16 cellular contexts compared by ENCODE assay signal in genomic region chr18:45825258-45825744, GRCh38. TPM values are rescaled to one million over a fixed set of nuclear protein-coding genes. Genes with fewer than 3 reads are reported as not detected.
DNase-seq lines count a peak whose midpoint lies in the region; ATAC-seq, FAIRE-seq and TF ChIP-seq lines count a peak whose summit lies in the region.
"Had no signal": no experiment of that assay in that cellular context is flagged by ENCODE, and none has a peak within 500 bp of the region (broad histone marks: within the 10 kb centered on the region; RNA-seq: fewer than 3 reads in every experiment).

TSS of gene SIGLEC15 (plus strand) at chr18:45825675. CDS start at chr18:45825729, 54 bp downstream.

- TF ChIP-seq RAD21 in IMR-90 (IDR thresholded peaks at IDR 0.05; ENCODE audit: low read length) = no peak

- H3K18ac ChIP-seq in IMR-90 (ENCODE audit: low read depth, low read length) = peak within 1 kb of the TSS; percentile 71; the same call in 1 of the 2 replicates

- peak within 1 kb of the TSS; percentile 92 for H4K91ac ChIP-seq in IMR-90 (ENCODE audit: insufficient read depth, low read depth, low read length)

- peaks cover 0 to 20% (median 6%) of the 10 kb centered on the region in 4 donors for H3K4me1 Mint-ChIP-seq in CD4-positive, CD25-positive, alpha-beta regulatory T cell
- peaks cover 17% of the 10 kb centered on the region for H3K4me1 Mint-ChIP-seq in chondrocyte (ENCODE audit: low read depth)
- peaks cover 10 to 22% of the 10 kb centered on the region in 2 donors for H3K4me1 Mint-ChIP-seq in natural killer cell treated with Interleukin-12 subunit alpha and Interleukin-12 subunit beta and Interleukin-15 and Interleukin-18, amount 100 ng/mL, for 72 hours (ENCODE audit: low read depth in 2 of 2)

- no peaks in the 10 kb centered on the region for H3K9me3 ChIP-seq in CD4-positive, CD25-positive, alpha-beta regulatory T cell (ENCODE audit: control insufficient read depth in 2 of 2, low read length in 2 of 2)
- H3K9me3 ChIP-seq in IMR-90 (ENCODE audit: control insufficient read depth, insufficient read depth, low read length) = no peaks in the 10 kb centered on the region
- H3K9me3 ChIP-seq: Caco-2, psoas muscle, stomach had no signal

- ATAC-seq in CD4-positive, CD25-positive, alpha-beta regulatory T cell (ENCODE audit: low read depth in 2 of 2) = no peak
- ATAC-seq in IMR-90 (ENCODE audit: low read depth) (no peak), HG03432 (IDR thresholded peaks at IDR 0.05; ENCODE audit: unreplicated experiment) (no peak), GM21723 (IDR thresholded peaks at IDR 0.05; ENCODE audit: unreplicated experiment) (no peak), left cardiac atrium (no peak)
- ATAC-seq in natural killer cell treated with Interleukin-12 subunit alpha and Interleukin-12 subunit beta and Interleukin-15 and Interleukin-18, amount 100 ng/mL, for 72 hours = no peak
- ATAC-seq: psoas muscle had no signal

- peak within 1 kb of the TSS; percentile 79 for H3K23ac ChIP-seq in IMR-90 (ENCODE audit: low read depth, low read length)

- peak within 1 kb of the TSS; percentile 99 for H2BK120ac ChIP-seq in IMR-90 (ENCODE audit: low read depth, low read length)

- H3K27ac Mint-ChIP-seq in CD4-positive, CD25-positive, alpha-beta regulatory T cell = peak within 1 kb of the TSS; percentile 67 to 90 (median 68)
- H3K27ac Mint-ChIP-seq in chondrocyte (ENCODE audit: unreplicated experiment) = peak within 1 kb of the TSS; percentile 42
- peak within 1 kb of the TSS in 1 of 2 donors; percentile 52 for H3K27ac Mint-ChIP-seq in natural killer cell treated with Interleukin-12 subunit alpha and Interleukin-12 subunit beta and Interleukin-15 and Interleukin-18, amount 100 ng/mL, for 72 hours

- H2BK20ac ChIP-seq in IMR-90 (ENCODE audit: low read depth, low read length) = peak within 1 kb of the TSS; percentile 99

- no peaks in the 10 kb centered on the region for H4K20me1 ChIP-seq in IMR-90 (ENCODE audit: insufficient read depth, low read length)

- H3K36me3 ChIP-seq in CD4-positive, CD25-positive, alpha-beta regulatory T cell (ENCODE audit: control insufficient read depth, insufficient read depth, low read length) = no peaks in the 10 kb centered on the region
- no peaks in the 10 kb centered on the region for H3K36me3 ChIP-seq in IMR-90 (ENCODE audit: control insufficient read depth, insufficient read depth, low read length)
- H3K36me3 ChIP-seq: stomach had no signal

- H2BK5ac ChIP-seq in IMR-90 (ENCODE audit: low read depth, low read length, poor library complexity, severe bottlenecking) = peak within 1 kb of the TSS; percentile 54

- peaks cover 0 to 16% of the 10 kb centered on the region in 2 experiments; a peak in 2 of 4 replicates for H3K79me1 ChIP-seq in IMR-90 (ENCODE audit: low read depth in 1 of 2, low read length in 2 of 2)

- peak within 1 kb of the TSS; percentile 77 for H3K14ac ChIP-seq in IMR-90 (replicated peaks; ENCODE audit: low read depth, low read length)

- H3K56ac ChIP-seq in IMR-90 (ENCODE audit: extremely low read depth, insufficient read depth, low read length) = no peak within 1 kb of the TSS

- FAIRE-seq in GM19239 (lab: Jason Lieb, UNC) = no peak

- intact Hi-C loops in IMR-90 (cut with micrococcal nuclease) = no loop called here
- intact Hi-C loops in left cardiac atrium (cut with DNase I) = no loop called here

- in situ Hi-C loops in IMR-90 (cut with MboI; ENCODE audit: low sequenced_read_pairs) = no loop called here

- H3K4me3 Mint-ChIP-seq in CD4-positive, CD25-positive, alpha-beta regulatory T cell = no peak within 1 kb of the TSS
- H3K4me3 Mint-ChIP-seq in chondrocyte (ENCODE audit: unreplicated experiment) = no peak within 1 kb of the TSS
- no peak within 1 kb of the TSS for H3K4me3 Mint-ChIP-seq in natural killer cell treated with Interleukin-12 subunit alpha and Interleukin-12 subunit beta and Interleukin-15 and Interleukin-18, amount 100 ng/mL, for 72 hours

- no peak for DNase-seq in CD4-positive, CD25-positive, alpha-beta regulatory T cell
- DNase-seq in IMR-90 (no peak), chondrocyte (ENCODE audit: low spot score) (no peak), GM19239 (ENCODE audit: insufficient read length, low spot score) (no peak), left cardiac atrium (no peak)
- peak; percentile 23 for DNase-seq in natural killer cell treated with Interleukin-12 subunit alpha and Interleukin-12 subunit beta and Interleukin-15 and Interleukin-18, amount 100 ng/mL, for 72 hours (ENCODE audit: low spot score)
- DNase-seq: activated CD8-positive, alpha-beta memory T cell treated with anti-CD3 and anti-CD28 coated beads, Interleukin-2, amount 50 U/mL, for 4 hours; Caco-2; NCI-H2029; OCI-M1; psoas muscle; stimulated activated CD4-positive, alpha-beta T cell treated with anti-CD3 and anti-CD28 coated beads, Interleukin-2, amount 100 ng/mL, for 48 hours; stomach had no signal

- H3K9ac ChIP-seq in IMR-90 (ENCODE audit: low read depth, low read length) = no peak within 1 kb of the TSS

- H4K5ac ChIP-seq in IMR-90 (ENCODE audit: low read depth, low read length) = peak within 1 kb of the TSS; percentile 69; the same call in 1 of the 2 replicates

- peaks cover 33% of the 10 kb centered on the region for H3K9me1 ChIP-seq in IMR-90 (ENCODE audit: insufficient read depth, low read length)

- peak within 1 kb of the TSS; percentile 94 to 96 for H4K8ac ChIP-seq in IMR-90 (ENCODE audit: low read depth in 2 of 2, low read length in 2 of 2)

- H2AK5ac ChIP-seq in IMR-90 (ENCODE audit: low read depth, low read length) = peak within 1 kb of the TSS; percentile 100

- peak within 1 kb of the TSS; percentile 99 for H3K4ac ChIP-seq in IMR-90 (ENCODE audit: low read depth, low read length)

- no peaks in the 10 kb centered on the region for H3K36me3 Mint-ChIP-seq in CD4-positive, CD25-positive, alpha-beta regulatory T cell
- no peaks in the 10 kb centered on the region for H3K36me3 Mint-ChIP-seq in chondrocyte (ENCODE audit: low read depth)
- peaks cover 4% of the 10 kb centered on the region for H3K36me3 Mint-ChIP-seq in natural killer cell treated with Interleukin-12 subunit alpha and Interleukin-12 subunit beta and Interleukin-15 and Interleukin-18, amount 100 ng/mL, for 72 hours

- no peak within 1 kb of the TSS for H3K4me3 ChIP-seq in CD4-positive, CD25-positive, alpha-beta regulatory T cell (ENCODE audit: low read depth, low read length)
- H3K4me3 ChIP-seq in IMR-90 (ENCODE audit: insufficient read depth, low read depth, low read length) = no peak within 1 kb of the TSS
- H3K4me3 ChIP-seq: lung, psoas muscle, stomach had no signal

- WGBS in IMR-90 (ENCODE audit: extremely low coverage in 2 of 2, insufficient read length in 1 of 2), 2 experiments = 71% methylated on average over 2 of the region's 8 CpGs; no CpG with 5 or more reads in 1 of the 2 experiments

- CTCF ChIA-PET in IMR-90 (lab: Yijun Ruan, JAX) = no interaction called here

- H3K27me3 ChIP-seq in CD4-positive, CD25-positive, alpha-beta regulatory T cell (ENCODE audit: control insufficient read depth, insufficient read depth, low read length) = no peaks in the 10 kb centered on the region
- H3K27me3 ChIP-seq in IMR-90 (ENCODE audit: control insufficient read depth, insufficient read depth, low read length) = no peaks in the 10 kb centered on the region
- H3K27me3 ChIP-seq: stomach had no signal

- BruUV-seq in IMR-90 (replicated peaks; lab: Mats Ljungman, UMichigan) = no TSS peak

- dilution Hi-C loops in IMR-90 (cut with HindIII; ENCODE audit: low sequenced_read_pairs, unreplicated experiment) = no loop called here

- H3K4me2 ChIP-seq in IMR-90 (ENCODE audit: low read depth, low read length) = no peak within 1 kb of the TSS

- H2BK15ac ChIP-seq in IMR-90 (ENCODE audit: low read depth, low read length) = peak within 1 kb of the TSS; percentile 99; the same call in 2 of the 3 replicates

- H3K4me1 ChIP-seq in CD4-positive, CD25-positive, alpha-beta regulatory T cell (ENCODE audit: control insufficient read depth, insufficient read depth, low read length, poor library complexity, severe bottlenecking) = peaks cover 7% of the 10 kb centered on the region
- peaks cover 21% of the 10 kb centered on the region for H3K4me1 ChIP-seq in IMR-90 (ENCODE audit: control insufficient read depth, insufficient read depth, low read length)
- H3K4me1 ChIP-seq: psoas muscle had no signal

- peaks cover 0 to 3% (median 0%) of the 10 kb centered on the region in 7 donors for H3K9me3 Mint-ChIP-seq in CD4-positive, CD25-positive, alpha-beta regulatory T cell
- no peaks in the 10 kb centered on the region for H3K9me3 Mint-ChIP-seq in chondrocyte (ENCODE audit: low read depth)
- H3K9me3 Mint-ChIP-seq in natural killer cell treated with Interleukin-12 subunit alpha and Interleukin-12 subunit beta and Interleukin-15 and Interleukin-18, amount 100 ng/mL, for 72 hours = no peaks in the 10 kb centered on the region

- no peak for TF ChIP-seq CTCF in IMR-90 (conservative IDR thresholded peaks at IDR 0.05; ENCODE audit: low read depth, low read length)
- no peak for TF ChIP-seq CTCF in chondrocyte (IDR thresholded peaks at IDR 0.05)

- H3K27ac ChIP-seq in CD4-positive, CD25-positive, alpha-beta regulatory T cell (ENCODE audit: insufficient read depth, low read length, poor library complexity, severe bottlenecking) = no peak within 1 kb of the TSS
- H3K27ac ChIP-seq in IMR-90 (ENCODE audit: insufficient read depth, low read length) = peak within 1 kb of the TSS; percentile 3; the same call in 1 of the 2 replicates
- H3K27ac ChIP-seq: psoas muscle, stomach had no signal

- H2AFZ ChIP-seq in IMR-90 (replicated peaks; ENCODE audit: low read length, poor library complexity) = peak within 1 kb of the TSS; percentile 79

- peaks cover 10% of the 10 kb centered on the region for H3K27me3 Mint-ChIP-seq in CD4-positive, CD25-positive, alpha-beta regulatory T cell
- no peaks in the 10 kb centered on the region for H3K27me3 Mint-ChIP-seq in chondrocyte (ENCODE audit: low read depth)
- H3K27me3 Mint-ChIP-seq in natural killer cell treated with Interleukin-12 subunit alpha and Interleukin-12 subunit beta and Interleukin-15 and Interleukin-18, amount 100 ng/mL, for 72 hours = peaks cover 3 to 18% of the 10 kb centered on the region in 2 donors

- peak within 1 kb of the TSS; percentile 88 for H2AK9ac ChIP-seq in IMR-90 (replicated peaks; ENCODE audit: low read depth, low read length, poor library complexity)

- POLR2A ChIA-PET in IMR-90 (lab: Charles Lee; ENCODE audit: unreplicated experiment) = no interaction called here

- TF ChIP-seq POLR2A in IMR-90 (IDR thresholded peaks at IDR 0.05; ENCODE audit: low read depth, low read length) = no peak

TF ChIP-seq in IMR-90, 13 proteins besides CTCF, POLR2A, EP300 and RAD21 (continues in another document):
- TF ChIP-seq MAFK (IDR thresholded peaks at IDR 0.05; ENCODE audit: low read depth, low read length) = no peak

RNA-seq across cellular contexts. Expression of gene SIGLEC15, which starts in this region (rescaled TPM):
- not detected for total RNA-seq in CD4-positive, CD25-positive, alpha-beta regulatory T cell
- polyA plus RNA-seq in CD4-positive, CD25-positive, alpha-beta regulatory T cell = under 1 TPM in 1 of 4 donors, not detected in 3; 0.36 TPM
- 0.83 and 1.1 TPM in 2 replicates for total RNA-seq in IMR-90 (2012; rRNA removed)
- 1.8 and 2.2 TPM in 2 replicates for polyA plus RNA-seq in IMR-90 (2012; rRNA removed)
- polyA plus RNA-seq in IMR-90 (2012; cell fraction: cytosol; rRNA removed) = 1.9 and 4.8 TPM in 2 replicates
- polyA plus RNA-seq in IMR-90 (2012; cell fraction: nucleus; rRNA removed; ENCODE audit: low replicate concordance) = 1.3 and 3.0 TPM in 2 replicates
- total RNA-seq in chondrocyte = 0.41 to 0.85 TPM (median 0.72 TPM) in 3 replicates
- total RNA-seq in natural killer cell treated with Interleukin-12 subunit alpha and Interleukin-12 subunit beta and Interleukin-15 and Interleukin-18, amount 100 ng/mL, for 72 hours = not detected
- under 1 TPM in 1 of 2 donors, not detected in 1; 0.18 TPM for total RNA-seq in left cardiac atrium
- total RNA-seq: Caco-2, psoas muscle had no signal
- polyA plus RNA-seq: psoas muscle had no signal

Comparison
In these comparisons a context has a peak if more than half of its experiments do, and no peak if none do; other contexts are left out.
1. Peak in DNase-seq in natural killer cell treated with Interleukin-12 subunit alpha and Interleukin-12 subunit beta and Interleukin-15 and Interleukin-18, amount 100 ng/mL, for 72 hours; RNA of the gene not detected or under 1 TPM.